9 cellular contexts compared by ENCODE assay signal in genomic region chr16:14202697-14203096, GRCh38.
A peak's percentile ranks its signal among the peaks of the same experiment; 100 is the strongest.
DNase-seq lines count a peak whose midpoint lies in the region; ATAC-seq and TF ChIP-seq lines count a peak whose summit lies in the region.
"Had no signal": no experiment of that assay in that cellular context is flagged by ENCODE, and none has a peak within 500 bp of the region (broad histone marks: within the 10 kb centered on the region; RNA-seq: fewer than 3 reads in every experiment).

No MANE protein-coding gene starts in this region.

- TF ChIP-seq CTCF in esophagus squamous epithelium (IDR thresholded peaks at IDR 0.05): peak in 5 of 6 experiments; percentile 26 to 67 (median 57)
- TF ChIP-seq CTCF in WTC11 (IDR thresholded peaks at IDR 0.05): no peak; the same call in 1 of the 2 replicates

- DNase-seq in NCI-H748 (lab: John Stamatoyannopoulos, UW; ENCODE audit: unreplicated experiment) (peak; percentile 92), esophagus squamous epithelium (lab: John Stamatoyannopoulos, UW) (no peak), pulmonary artery endothelial cell (ENCODE audit: low read depth, low spot score) (peak; percentile 43), WTC11 (ENCODE audit: low spot score) (no peak), NOMO-1 treated with dmso at 0.1 percent for 144 hours (lab: John Stamatoyannopoulos, UW; ENCODE audit: unreplicated experiment) (no peak)
- no peak for DNase-seq in activated CD8-positive, alpha-beta memory T cell treated with anti-CD3 and anti-CD28 coated beads, Interleukin-2, amount 50 U/mL, for 4 hours
- DNase-seq: NCI-H1436 treated with DMSO at 0.1 percent for 48 hours had no signal

- intact Hi-C loops in esophagus squamous epithelium (cut with DNase I): no loop called here

- POLR2A ChIA-PET in WTC11 (lab: Charles Lee): interaction anchor here (0.7 kb wide), 1 partner anchor 16 kb away, joined by 3 read pairs; no protein-coding TSS in a partner anchor

- no peaks in the 10 kb centered on the region for H3K36me3 ChIP-seq in esophagus squamous epithelium

- H3K27ac Mint-ChIP-seq in WTC11: no peak overlapping the region

- H3K36me3 Mint-ChIP-seq in WTC11: no peaks in the 10 kb centered on the region

- ATAC-seq in GM18502 (IDR thresholded peaks at IDR 0.05; ENCODE audit: poor library complexity, unreplicated experiment): peak; percentile 43
- no peak for ATAC-seq in GM19328 (IDR thresholded peaks at IDR 0.05; ENCODE audit: unreplicated experiment)
- ATAC-seq in WTC11: no peak

- H3K4me1 ChIP-seq in esophagus squamous epithelium: peaks cover 7 to 42% (median 19%) of the 10 kb centered on the region in 3 donors

- peak overlapping the region in 3 of 4 donors; percentile 40 to 56 (median 49) for H3K27ac ChIP-seq in esophagus squamous epithelium

- no peak for TF ChIP-seq POLR2A in esophagus squamous epithelium (IDR thresholded peaks at IDR 0.05)

- no peaks in the 10 kb centered on the region for H3K9me3 Mint-ChIP-seq in WTC11

- no peaks in the 10 kb centered on the region for H3K9me3 ChIP-seq in esophagus squamous epithelium

- H3K4me3 Mint-ChIP-seq in WTC11: no peak overlapping the region

- no peaks in the 10 kb centered on the region for H3K27me3 ChIP-seq in esophagus squamous epithelium

- H3K4me1 Mint-ChIP-seq in WTC11: peaks cover 9% of the 10 kb centered on the region

- H3K27me3 Mint-ChIP-seq in WTC11 (ENCODE audit: low read depth): no peaks in the 10 kb centered on the region

- H3K4me3 ChIP-seq in esophagus squamous epithelium: peak overlapping the region in 1 of 4 donors; percentile 50

- CTCF ChIA-PET in WTC11 (lab: Charles Lee): interaction anchor here (0.6 to 2.4 kb wide), 6 partner anchors 15 to 339 kb away, joined by 3 to 12 read pairs (median 4); partner anchors contain the start of gene ERCC4

TF ChIP-seq in WTC11, 78 proteins besides CTCF, POLR2A, EP300 and RAD21:
- TF ChIP-seq FOXJ3 (CRISPR knock-in tag; IDR thresholded peaks at IDR 0.05; ENCODE audit: borderline replicate concordance) (no peak), PRRX2 (CRISPR knock-in tag; IDR thresholded peaks at IDR 0.05) (no peak), TP53 (CRISPR knock-in tag; IDR thresholded peaks at IDR 0.05) (no peak), ZNF121 (CRISPR knock-in tag; IDR thresholded peaks at IDR 0.05) (no peak), IRF1 (CRISPR knock-in tag; IDR thresholded peaks at IDR 0.05) (no peak), HMGA2 (CRISPR knock-in tag; IDR thresholded peaks at IDR 0.05) (no peak), ATF1 (CRISPR knock-in tag; IDR thresholded peaks at IDR 0.05) (no peak), ZNF281 (CRISPR knock-in tag; IDR thresholded peaks at IDR 0.05) (no peak), NFE2L1 (CRISPR knock-in tag; IDR thresholded peaks at IDR 0.05) (no peak), ARID4B (CRISPR knock-in tag; IDR thresholded peaks at IDR 0.05; ENCODE audit: borderline replicate concordance) (no peak), PRDM15 (CRISPR knock-in tag; IDR thresholded peaks at IDR 0.05) (no peak), RELA (CRISPR knock-in tag; IDR thresholded peaks at IDR 0.05; ENCODE audit: borderline replicate concordance) (no peak), TCF7 (CRISPR knock-in tag; IDR thresholded peaks at IDR 0.05; ENCODE audit: low read depth) (no peak), E2F1 (CRISPR knock-in tag; IDR thresholded peaks at IDR 0.05) (no peak), ZNF671 (CRISPR knock-in tag; IDR thresholded peaks at IDR 0.05) (no peak)
TF ChIP-seq in WTC11: peak in this region for 0.

Comparison
In these comparisons a context has a peak if more than half of its experiments do, and no peak if none do; other contexts are left out.
1. DNase-seq: peak in NCI-H748 (single experiment) and pulmonary artery endothelial cell (single experiment); none in esophagus squamous epithelium (single experiment), WTC11 (single experiment), NOMO-1 treated with dmso at 0.1 percent for 144 hours (single experiment) and activated CD8-positive, alpha-beta memory T cell treated with anti-CD3 and anti-CD28 coated beads, Interleukin-2, amount 50 U/mL, for 4 hours (single experiment).